ENCODE assay signal across 17 cellular contexts in the genomic region with DNA sequence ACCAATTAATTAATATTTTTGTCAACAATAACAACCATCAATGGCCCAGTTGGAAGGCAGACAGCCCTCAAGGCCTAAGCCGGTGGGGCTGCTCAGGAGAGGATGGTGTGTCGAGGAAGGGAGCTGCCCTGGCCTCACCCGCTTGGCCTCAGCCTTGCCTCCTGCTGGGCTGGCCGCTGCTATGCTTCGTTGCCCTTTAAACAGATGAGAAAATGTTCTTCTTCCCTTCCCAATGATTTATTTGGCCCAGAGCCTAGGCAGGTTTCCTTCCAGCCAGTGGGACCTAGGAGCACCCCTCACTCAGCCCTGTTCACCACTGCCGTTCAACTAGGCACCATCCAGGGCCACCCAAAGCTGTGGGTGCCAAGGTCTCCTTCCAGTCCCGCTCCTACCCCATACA. TPM values are rescaled to one million over a fixed set of nuclear protein-coding genes. Genes with fewer than 3 reads are reported as not detected.
"Had no signal": no experiment of that assay in that cellular context is flagged by ENCODE, and none has a peak within 500 bp of the region (broad histone marks: within the 10 kb centered on the region; RNA-seq: fewer than 3 reads in every experiment).

No MANE protein-coding gene starts in this region.

- ATAC-seq: left cardiac atrium; naive thymus-derived CD4-positive, alpha-beta T cell; right lobe of liver had no signal

- H3K36me3 ChIP-seq: brain microvascular endothelial cell, prostate gland, right lobe of liver, spleen, upper lobe of left lung had no signal

- H3K9me3 ChIP-seq: prostate gland, right lobe of liver, spleen, upper lobe of left lung had no signal

- H3K4me3 ChIP-seq: prostate gland, right lobe of liver, spleen, upper lobe of left lung had no signal

- H3K27ac ChIP-seq: brain microvascular endothelial cell, prostate gland, right lobe of liver, spleen, upper lobe of left lung had no signal

- DNase-seq: activated CD4-positive, alpha-beta memory T cell treated with anti-CD3 and anti-CD28 coated beads for 36 hours; activated CD4-positive, alpha-beta T cell treated with anti-CD3 and anti-CD28 coated beads for 1 hour; activated gamma-delta T cell; activated T-cell treated with anti-CD3 and anti-CD28 coated beads, Interleukin-2, amount 50 U/mL, for 48 hours; amygdala; brain microvascular endothelial cell; erythroblast; hypothalamus; left cardiac atrium; naive thymus-derived CD4-positive, alpha-beta T cell; right lobe of liver; spleen; stimulated activated CD4-positive, alpha-beta T cell treated with anti-CD3 and anti-CD28 coated beads, Interleukin-2, amount 100 ng/mL, for 24 hours; stimulated activated naive CD4-positive, alpha-beta T cell; upper lobe of left lung had no signal

RNA-seq across cellular contexts. Expression of a gene that starts 48.6 kb away (rescaled TPM):
- total RNA-seq: T-helper 2 cell treated with Interferon-gamma antibody and Interleukin-4, amounts not matched to agents 100 ng/mL and 5 ng/mL, for 36 hours had no signal
